In the genomic region with DNA sequence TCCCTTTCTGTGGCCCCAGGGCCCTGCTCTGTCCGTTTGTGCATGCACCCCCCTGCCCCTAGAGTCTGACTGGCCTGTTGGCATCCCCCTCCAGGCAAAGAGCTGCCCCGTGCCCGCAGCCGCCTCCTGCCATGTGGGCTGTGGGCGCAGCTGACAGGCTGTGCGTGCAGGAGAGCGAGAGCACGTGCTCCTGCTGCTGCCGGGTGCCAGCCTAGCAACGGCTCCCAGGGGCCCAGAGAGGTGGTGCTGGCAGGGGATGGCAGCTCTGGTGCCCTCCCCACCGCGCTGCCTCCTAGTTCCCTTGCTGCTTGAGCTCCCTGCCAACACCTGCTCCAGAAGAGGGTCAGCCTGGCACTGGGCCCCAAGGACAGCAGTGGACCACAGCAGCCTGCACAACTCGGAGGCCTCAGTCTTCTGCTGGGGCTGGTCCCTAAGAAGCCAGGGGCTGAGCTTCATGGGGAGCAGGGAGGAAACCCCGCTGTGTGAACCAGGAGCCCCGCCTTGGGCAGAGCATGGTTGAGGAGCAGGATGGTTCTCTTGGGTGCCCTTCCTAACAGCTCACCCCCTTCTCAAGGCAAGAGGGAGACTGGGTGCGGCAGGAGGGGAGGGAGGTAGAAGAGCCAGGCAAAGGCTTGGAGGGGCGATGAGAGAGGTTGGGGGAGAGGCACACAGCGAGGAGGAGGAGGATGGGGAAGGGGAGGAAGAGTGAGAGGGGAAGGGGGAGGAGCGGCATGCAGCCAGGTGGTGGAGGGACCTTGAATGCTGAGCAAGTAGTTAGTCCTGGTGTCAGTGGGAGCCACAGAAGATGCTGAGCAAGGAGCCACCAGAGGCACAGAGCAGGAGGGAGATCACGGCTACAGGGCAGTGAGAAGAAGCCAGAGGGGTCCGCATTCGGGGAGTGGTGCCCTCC, we compare ENCODE assay signal across 11 cellular contexts. TPM values are rescaled to one million over a fixed set of nuclear protein-coding genes. Genes with fewer than 3 reads are reported as not detected.
DNase-seq lines count a peak whose midpoint lies in the region; ATAC-seq lines count a peak whose summit lies in the region.
"Had no signal": no experiment of that assay in that cellular context is flagged by ENCODE, and none has a peak within 500 bp of the region (broad histone marks: within the 10 kb centered on the region; RNA-seq: fewer than 3 reads in every experiment).

No MANE protein-coding gene starts in this region.

- H3K4me3 Mint-ChIP-seq in activated naive CD8-positive, alpha-beta T cell treated with anti-CD3 and anti-CD28 coated beads for 36 hours, result no peak overlapping the region
- H3K4me3 Mint-ChIP-seq in activated naive CD8-positive, alpha-beta T cell treated with anti-CD3 and anti-CD28 coated beads, Interleukin-2, amount 50 U/mL, for 24 hours, result no peak overlapping the region

- H3K27ac Mint-ChIP-seq in activated naive CD8-positive, alpha-beta T cell treated with anti-CD3 and anti-CD28 coated beads for 36 hours, result no peak overlapping the region
- no peak overlapping the region for H3K27ac Mint-ChIP-seq in activated naive CD8-positive, alpha-beta T cell treated with anti-CD3 and anti-CD28 coated beads, Interleukin-2, amount 50 U/mL, for 24 hours

- H3K9me3 ChIP-seq in NT2/D1 (ENCODE audit: insufficient read depth, low read length), result no peaks in the 10 kb centered on the region

- intact Hi-C loops in left ventricle myocardium superior (cut with micrococcal nuclease), result no loop called here

- no peaks in the 10 kb centered on the region for H3K9me3 Mint-ChIP-seq in activated naive CD8-positive, alpha-beta T cell treated with anti-CD3 and anti-CD28 coated beads for 36 hours
- H3K9me3 Mint-ChIP-seq in activated naive CD8-positive, alpha-beta T cell treated with anti-CD3 and anti-CD28 coated beads, Interleukin-2, amount 50 U/mL, for 24 hours, result no peaks in the 10 kb centered on the region

- H3K9ac ChIP-seq in NT2/D1 (ENCODE audit: insufficient read length, low read depth), result peak overlapping the region; percentile 57

- peaks cover 29% of the 10 kb centered on the region for H3K27me3 Mint-ChIP-seq in activated naive CD8-positive, alpha-beta T cell treated with anti-CD3 and anti-CD28 coated beads for 36 hours
- H3K27me3 Mint-ChIP-seq in activated naive CD8-positive, alpha-beta T cell treated with anti-CD3 and anti-CD28 coated beads, Interleukin-2, amount 50 U/mL, for 24 hours, result peaks cover 21% of the 10 kb centered on the region

- H3K4me3 ChIP-seq in NT2/D1 (ENCODE audit: insufficient read length, low read depth), result no peak overlapping the region
- H3K4me3 ChIP-seq: skin epidermis had no signal

- H3K36me3 ChIP-seq in NT2/D1 (ENCODE audit: insufficient read depth, insufficient read length, low read length), result no peaks in the 10 kb centered on the region

- no peaks in the 10 kb centered on the region for H3K27me3 ChIP-seq in NT2/D1 (ENCODE audit: insufficient read depth, insufficient read length)

- H3K36me3 Mint-ChIP-seq in activated naive CD8-positive, alpha-beta T cell treated with anti-CD3 and anti-CD28 coated beads for 36 hours, result no peaks in the 10 kb centered on the region
- H3K36me3 Mint-ChIP-seq in activated naive CD8-positive, alpha-beta T cell treated with anti-CD3 and anti-CD28 coated beads, Interleukin-2, amount 50 U/mL, for 24 hours (ENCODE audit: low read depth), result no peaks in the 10 kb centered on the region

- peaks cover 11% of the 10 kb centered on the region for H3K4me1 Mint-ChIP-seq in activated naive CD8-positive, alpha-beta T cell treated with anti-CD3 and anti-CD28 coated beads for 36 hours
- H3K4me1 Mint-ChIP-seq in activated naive CD8-positive, alpha-beta T cell treated with anti-CD3 and anti-CD28 coated beads, Interleukin-2, amount 50 U/mL, for 24 hours, result peaks cover 11% of the 10 kb centered on the region

- peak overlapping the region; percentile 100 for H3K27ac ChIP-seq in temporal lobe (ENCODE audit: low read depth, low read length)
- H3K27ac ChIP-seq: skin epidermis had no signal

- no peak for ATAC-seq in activated naive CD8-positive, alpha-beta T cell treated with anti-CD3 and anti-CD28 coated beads, Interleukin-2, amount 50 U/mL, for 24 hours
- ATAC-seq in left ventricle myocardium superior (peak; percentile 47), HG03280 (IDR thresholded peaks at IDR 0.05; ENCODE audit: unreplicated experiment) (no peak), HG02938 (IDR thresholded peaks at IDR 0.05; ENCODE audit: unreplicated experiment) (no peak)

- peak; percentile 19 for DNase-seq in activated naive CD8-positive, alpha-beta T cell treated with anti-CD3 and anti-CD28 coated beads for 36 hours
- DNase-seq in activated naive CD8-positive, alpha-beta T cell treated with anti-CD3 and anti-CD28 coated beads, Interleukin-2, amount 50 U/mL, for 24 hours, result no peak
- DNase-seq in NT2/D1 (ENCODE audit: low read depth, low spot score) (no peak), left ventricle myocardium superior (peak; percentile 76), cerebellum (ENCODE audit: low spot score) (no peak)
- DNase-seq: foreskin fibroblast, T-helper 9 cell had no signal

- peaks cover 39% of the 10 kb centered on the region for H3K4me1 ChIP-seq in NT2/D1 (ENCODE audit: insufficient read depth, insufficient read length)

RNA-seq across cellular contexts. Expression of a gene that starts 23.8 kb away (rescaled TPM):
- 1,000 to 10,000 TPM; 2,595 to 2,627 TPM for total RNA-seq in activated naive CD8-positive, alpha-beta T cell treated with anti-CD3 and anti-CD28 coated beads for 36 hours
- total RNA-seq in left ventricle myocardium superior, result 207 TPM
- 458 TPM for total RNA-seq in temporal lobe
- total RNA-seq in cerebellum, result 478 TPM

Comparison
In these comparisons a context has a peak if more than half of its experiments do, and no peak if none do; other contexts are left out.
1. DNase-seq: peak in activated naive CD8-positive, alpha-beta T cell treated with anti-CD3 and anti-CD28 coated beads for 36 hours (single experiment) and left ventricle myocardium superior (single experiment); none in activated naive CD8-positive, alpha-beta T cell treated with anti-CD3 and anti-CD28 coated beads, Interleukin-2, amount 50 U/mL, for 24 hours (single experiment), NT2/D1 (single experiment) and cerebellum (single experiment).